Comparison of ENCODE assay signal across 33 cellular contexts in the genomic region with DNA sequence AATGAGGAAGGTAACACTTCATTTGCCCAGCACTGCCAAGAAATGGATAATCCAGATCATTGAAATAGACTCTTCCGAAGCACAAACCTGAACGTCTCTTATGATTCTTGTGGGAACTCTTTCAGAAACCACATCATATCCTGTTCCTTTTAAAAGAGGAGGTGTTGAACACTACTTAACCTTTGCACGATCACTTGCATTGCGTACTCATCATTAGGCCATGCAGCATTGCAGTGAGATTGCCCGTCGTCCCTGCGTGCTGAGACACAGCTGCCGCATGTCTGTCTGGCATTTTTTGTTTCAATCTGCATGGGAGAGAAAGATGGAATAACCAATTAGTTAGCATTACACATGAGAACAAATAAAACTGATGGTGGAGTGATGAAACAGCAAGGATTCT. TPM values are rescaled to one million over a fixed set of nuclear protein-coding genes. Genes with fewer than 3 reads are reported as not detected.
"Had no signal": no experiment of that assay in that cellular context is flagged by ENCODE, and none has a peak within 500 bp of the region (broad histone marks: within the 10 kb centered on the region; RNA-seq: fewer than 3 reads in every experiment).

No MANE protein-coding gene starts in this region.

- H3K4me3 ChIP-seq: body of pancreas, cardiac muscle cell, colonic mucosa, gastroesophageal sphincter, pancreas, psoas muscle, sigmoid colon, thoracic aorta, uterus had no signal

- DNase-seq: activated CD4-positive, alpha-beta T cell treated with anti-CD3 and anti-CD28 coated beads for 4 hours; activated CD4-positive, alpha-beta T cell treated with anti-CD3 and anti-CD28 coated beads, Interleukin-2, amount 50 U/mL, for 4 hours; activated CD8-positive, alpha-beta memory T cell treated with anti-CD3 and anti-CD28 coated beads, Interleukin-2, amount 50 U/mL, for 4 hours; activated gamma-delta T cell; activated T-cell treated with anti-CD3 and anti-CD28 coated beads, Interleukin-2, amount 50 U/mL, for 1 hour; anterior cingulate cortex; body of pancreas; cerebellar nuclear complex; colonic mucosa; effector CD8-positive, alpha-beta T cell; erythroblast; head of caudate nucleus; hypothalamus; immature natural killer cell; mesenchymal stem cell; naive thymus-derived CD8-positive, alpha-beta T cell; nucleus accumbens; pancreas; psoas muscle; sigmoid colon; small intestine; stimulated activated CD4-positive, alpha-beta T cell treated with anti-CD3 and anti-CD28 coated beads, Interleukin-4, amount 100 ng/mL, for 24 hours; uterus had no signal

- H3K9me3 ChIP-seq: body of pancreas, colonic mucosa, gastroesophageal sphincter, pancreas, psoas muscle, sigmoid colon, thoracic aorta, uterus had no signal

- H3K4me1 ChIP-seq: body of pancreas, colonic mucosa, gastroesophageal sphincter, pancreas, psoas muscle, sigmoid colon, uterus had no signal

- FAIRE-seq: pancreas, small intestine had no signal

- H3K27ac ChIP-seq: body of pancreas, cardiac muscle cell, colonic mucosa, gastroesophageal sphincter, pancreas, psoas muscle, sigmoid colon, thoracic aorta, uterus, VCaP had no signal

- H3K27me3 ChIP-seq: body of pancreas, cardiac muscle cell, colonic mucosa, pancreas, uterus had no signal

- H3K36me3 ChIP-seq: cardiac muscle cell, colonic mucosa, gastroesophageal sphincter, pancreas, sigmoid colon, thoracic aorta, uterus had no signal

RNA-seq across cellular contexts. Expression of gene PLPP4, which starts 25.7 kb away (rescaled TPM):
- total RNA-seq: activated CD8-positive, alpha-beta memory T cell treated with anti-CD3 and anti-CD28 coated beads for 36 hours; activated T-helper 1 cell treated with anti-CD3 and anti-CD28 coated beads, Interleukin-12 subunit alpha, Interleukin-12 subunit beta, Interleukin-2, Interleukin-4 antibody, amounts not matched to agents 30 ng/mL and 10 ng/mL and 1 ng/mL, durations not matched to agents 14 hours and 24 hours and 36 hours; dermis microvascular lymphatic vessel endothelial cell; naive thymus-derived CD8-positive, alpha-beta T cell; neural crest cell; psoas muscle; T-helper 2 cell treated with Interferon-gamma antibody and Interleukin-4, amounts not matched to agents 100 ng/mL and 5 ng/mL, for 36 hours; thoracic aorta had no signal
- polyA plus RNA-seq: adipose tissue; immature natural killer cell; naive thymus-derived CD8-positive, alpha-beta T cell; psoas muscle had no signal
